Comparison of ENCODE assay signal across 8 cellular contexts in genomic region chr17:27352481-27353460, GRCh38. TPM values are rescaled to one million over a fixed set of nuclear protein-coding genes. Genes with fewer than 3 reads are reported as not detected.
A peak's percentile ranks its signal among the peaks of the same experiment; 100 is the strongest.
DNase-seq lines count a peak whose midpoint lies in the region; ATAC-seq and TF ChIP-seq lines count a peak whose summit lies in the region.

No MANE protein-coding gene starts in this region.

- no peaks in the 10 kb centered on the region for H3K27me3 ChIP-seq in ovary

- H3K4me1 ChIP-seq in ovary (ENCODE audit: insufficient read depth), result no peaks in the 10 kb centered on the region

- WGBS in ovary, 3 donors, result 63 to 65% (median 64%) methylated on average over 17 of the region's 17 CpGs

- peak; percentile 32 for DNase-seq in DMS53 treated with DMSO at 0.1 percent for 48 hours (lab: John Stamatoyannopoulos, UW; ENCODE audit: unreplicated experiment)
- DNase-seq in epithelial cell of esophagus (ENCODE audit: low read depth), result no peak
- peak in 3 of 5 donors; percentile 34 to 38 (median 35) for DNase-seq in ovary
- no peak for DNase-seq in GM10248 (ENCODE audit: extremely low spot score)

- CTCF ChIA-PET in GM10248 (lab: Yijun Ruan, JAX), result interaction anchor here (0.8 to 7.2 kb wide), 8 partner anchors 9 to 302 kb away, joined by 3 to 111 read pairs (median 4); no protein-coding TSS in a partner anchor

- no peak for TF ChIP-seq CTCF in epithelial cell of esophagus (IDR thresholded peaks at IDR 0.05; ENCODE audit: insufficient read depth, low read depth, low read length, missing control alignments)
- TF ChIP-seq CTCF in ovary (IDR thresholded peaks at IDR 0.05), result no peak
- TF ChIP-seq CTCF in GM10248 (IDR thresholded peaks at IDR 0.05; ENCODE audit: control extremely low read depth, extremely low read depth, low read depth, missing control alignments), result no peak

- H3K27ac ChIP-seq in ovary, result peak overlapping the region; percentile 80 to 94

- TF ChIP-seq POLR2A in ovary (IDR thresholded peaks at IDR 0.05), result no peak

- intact Hi-C loops in ovary (cut with DNase I), result loop anchor here (2.0 to 10.0 kb wide), 5 partner anchors 102 to 250 kb away; partner anchors contain the start of gene KSR1 (in 2 of the 4)

- POLR2A ChIA-PET in GM10248 (lab: Yijun Ruan, JAX), result no interaction called here

- ATAC-seq in GM21737 (IDR thresholded peaks at IDR 0.05; ENCODE audit: unreplicated experiment), result no peak
- ATAC-seq in HG03354 (IDR thresholded peaks at IDR 0.05; ENCODE audit: poor library complexity, severe bottlenecking, unreplicated experiment), result no peak
- ATAC-seq in GM21390 (IDR thresholded peaks at IDR 0.05; ENCODE audit: unreplicated experiment), result no peak

- H3K4me3 ChIP-seq in epithelial cell of esophagus (ENCODE audit: low read length), result peak overlapping the region; percentile 29
- H3K4me3 ChIP-seq in ovary, result peak overlapping the region; percentile 59

- no peaks in the 10 kb centered on the region for H3K9me3 ChIP-seq in ovary

- no peaks in the 10 kb centered on the region for H3K36me3 ChIP-seq in ovary

- TF ChIP-seq EP300 in ovary (IDR thresholded peaks at IDR 0.05), result no peak

TF ChIP-seq in PFSK-1, 5 proteins besides CTCF, POLR2A, EP300 and RAD21:
- TF ChIP-seq POLR2AphosphoS5 (IDR thresholded peaks at IDR 0.05; ENCODE audit: low read depth, low read length), result no peak
- TF ChIP-seq SIN3A (IDR thresholded peaks at IDR 0.05; ENCODE audit: borderline replicate concordance, insufficient read depth, low read length), result no peak
- no peak for TF ChIP-seq FOXP2 (optimal IDR thresholded peaks at IDR 0.05; ENCODE audit: borderline replicate concordance, extremely low read depth, extremely low read length, insufficient read depth)
- 0 out of 2 replicates have a peak, but pooled peaks have one; percentile 30 for TF ChIP-seq TAF1 (IDR thresholded peaks at IDR 0.05; ENCODE audit: borderline replicate concordance, insufficient read depth, low read length)
- no peak for TF ChIP-seq REST (IDR thresholded peaks at IDR 0.05; ENCODE audit: insufficient read depth in 1 of 2, low read depth in 2 of 2, low read length in 2 of 2)
TF ChIP-seq in PFSK-1: peak in this region for 1.

RNA-seq across cellular contexts. Expression of gene WSB1, which starts 58.9 kb away (rescaled TPM):
- polyA plus RNA-seq in PFSK-1 (2012; ENCODE audit: insufficient read length, low read depth), result 78.7 TPM
- 100 to 1,000 TPM; 135 to 214 (median 172) TPM for total RNA-seq in ovary
- polyA plus RNA-seq in ovary, result 100 to 1,000 TPM in 1 of 2 donors, 10 to 100 TPM in 1; 88.9 to 136 TPM

Comparison
In these comparisons a context has a peak if more than half of its experiments do, and no peak if none do; other contexts are left out.
1. DNase-seq: peak in DMS53 treated with DMSO at 0.1 percent for 48 hours (single experiment) and ovary (3 of 5); none in epithelial cell of esophagus (single experiment) and GM10248 (single experiment).